8 cellular contexts compared by ENCODE assay signal in genomic region chr7:74480861-74481417, GRCh38. TPM values are rescaled to one million over a fixed set of nuclear protein-coding genes. Genes with fewer than 3 reads are reported as not detected.
DNase-seq lines count a peak whose midpoint lies in the region; ATAC-seq, FAIRE-seq and TF ChIP-seq lines count a peak whose summit lies in the region.

No MANE protein-coding gene starts in this region.

- peak overlapping the region; percentile 65 for H2AFZ ChIP-seq in keratinocyte (ENCODE audit: control insufficient read depth, low read length)

- H4K20me1 ChIP-seq in keratinocyte (ENCODE audit: control insufficient read depth, extremely low read depth, insufficient read depth, low read length): peaks cover 6% of the 10 kb centered on the region

- no peaks in the 10 kb centered on the region for H3K27me3 ChIP-seq in keratinocyte (ENCODE audit: control insufficient read depth, extremely low read depth, insufficient read depth, low read length)
- no peaks in the 10 kb centered on the region for H3K27me3 ChIP-seq in CD8-positive, alpha-beta memory T cell (ENCODE audit: insufficient read depth, low read length, poor library complexity, severe bottlenecking)

- peak overlapping the region; percentile 91 for H3K27ac ChIP-seq in keratinocyte (ENCODE audit: control insufficient read depth, insufficient read depth, low read length)
- no peak overlapping the region for H3K27ac ChIP-seq in CD8-positive, alpha-beta memory T cell (ENCODE audit: low read depth, low read length)

- peak overlapping the region; percentile 15 for H3K4me3 ChIP-seq in astrocyte of the spinal cord (ENCODE audit: low read depth, low read length)
- H3K4me3 ChIP-seq in keratinocyte (ENCODE audit: control insufficient read depth in 2 of 3, extremely low read depth in 1 of 3, insufficient read depth in 2 of 3, low read depth in 1 of 3, low read length in 3 of 3): peak overlapping the region; percentile 4 to 54 (median 5)
- no peak overlapping the region for H3K4me3 ChIP-seq in CD8-positive, alpha-beta memory T cell (ENCODE audit: low read length)

- POLR2A ChIA-PET in CD8-positive, alpha-beta memory T cell (lab: Charles Lee): no interaction called here

- in situ Hi-C loops in astrocyte of the spinal cord (cut with HindIII; ENCODE audit: low sequenced_read_pairs): no loop called here

- H3K36me3 ChIP-seq in keratinocyte (ENCODE audit: control insufficient read depth in 2 of 2, extremely low read depth in 1 of 2, insufficient read depth in 2 of 2, low read length in 2 of 2): no peaks in the 10 kb centered on the region
- H3K36me3 ChIP-seq in CD8-positive, alpha-beta memory T cell (ENCODE audit: insufficient read depth, low read length): no peaks in the 10 kb centered on the region

- CTCF ChIA-PET in CD8-positive, alpha-beta memory T cell (lab: Charles Lee): no interaction called here

- no peak for FAIRE-seq in keratinocyte (lab: Jason Lieb, UNC)

- no peaks in the 10 kb centered on the region for H3K9me3 Mint-ChIP-seq in stimulated activated naive B cell treated with anti-CD40 and anti-IgM and Interleukin-4, amounts not matched to agents 10 μg/mL and 1 μg/mL and 100 μg/mL, for 72 hours
- no peaks in the 10 kb centered on the region for H3K9me3 Mint-ChIP-seq in CD8-positive, alpha-beta memory T cell

- no peak overlapping the region for H3K27ac Mint-ChIP-seq in stimulated activated naive B cell treated with anti-CD40 and anti-IgM and Interleukin-4, amounts not matched to agents 10 μg/mL and 1 μg/mL and 100 μg/mL, for 72 hours
- H3K27ac Mint-ChIP-seq in CD8-positive, alpha-beta memory T cell: no peak overlapping the region

- TF ChIP-seq CTCF in astrocyte of the spinal cord (IDR thresholded peaks at IDR 0.05; ENCODE audit: low read depth, low read length) (no peak), keratinocyte (optimal IDR thresholded peaks at IDR 0.05 in 1 of 3, IDR thresholded peaks at IDR 0.05 in 1 of 3, conservative IDR thresholded peaks at IDR 0.05 in 1 of 3; ENCODE audit: extremely low read depth in 1 of 3, insufficient read depth in 2 of 3, low read length in 3 of 3) (no peak)

- H3K9me3 ChIP-seq in keratinocyte (ENCODE audit: control insufficient read depth, low read depth, low read length): no peaks in the 10 kb centered on the region
- no peaks in the 10 kb centered on the region for H3K9me3 ChIP-seq in CD8-positive, alpha-beta memory T cell (ENCODE audit: low read length)

- H3K27me3 Mint-ChIP-seq in stimulated activated naive B cell treated with anti-CD40 and anti-IgM and Interleukin-4, amounts not matched to agents 10 μg/mL and 1 μg/mL and 100 μg/mL, for 72 hours: peaks cover 15 to 29% of the 10 kb centered on the region in 2 donors
- H3K27me3 Mint-ChIP-seq in CD8-positive, alpha-beta memory T cell: peaks cover 10 to 17% of the 10 kb centered on the region in 2 donors

- peaks cover 6% of the 10 kb centered on the region for H3K9me1 ChIP-seq in keratinocyte (ENCODE audit: control insufficient read depth, extremely low read depth, insufficient read depth, low read length)

- peaks cover 16% of the 10 kb centered on the region for H3K79me2 ChIP-seq in keratinocyte (ENCODE audit: control insufficient read depth, insufficient read depth, low read length)

- peak; percentile 67 for DNase-seq in HCEC 1CT
- DNase-seq in astrocyte of the spinal cord (ENCODE audit: low read depth, low spot score): peak; percentile 64
- DNase-seq in keratinocyte (ENCODE audit: low read depth, low spot score): no peak
- DNase-seq in stimulated activated naive B cell treated with anti-CD40 and anti-IgM and Interleukin-4, amounts not matched to agents 10 μg/mL and 1 μg/mL and 100 μg/mL, for 72 hours: no peak
- no peak for DNase-seq in stimulated activated CD4-positive, alpha-beta T cell treated with anti-CD3 and anti-CD28 coated beads, Interleukin-1b, Interleukin-23, amount 100 ng/mL, for 48 hours
- no peak for DNase-seq in CD8-positive, alpha-beta memory T cell
- DNase-seq in SK-N-DZ (ENCODE audit: low spot score): no peak

- peak overlapping the region; percentile 87 for H3K9ac ChIP-seq in keratinocyte (ENCODE audit: control insufficient read depth, extremely low read depth, insufficient read depth, low read length)

- H3K4me1 Mint-ChIP-seq in stimulated activated naive B cell treated with anti-CD40 and anti-IgM and Interleukin-4, amounts not matched to agents 10 μg/mL and 1 μg/mL and 100 μg/mL, for 72 hours: peaks cover 17 to 38% of the 10 kb centered on the region in 2 donors
- no peaks in the 10 kb centered on the region for H3K4me1 Mint-ChIP-seq in CD8-positive, alpha-beta memory T cell

- dilution Hi-C loops in keratinocyte (cut with MboI; ENCODE audit: extremely low pct_ligation_motif_present, low sequenced_read_pairs): no loop called here

- H3K4me3 Mint-ChIP-seq in stimulated activated naive B cell treated with anti-CD40 and anti-IgM and Interleukin-4, amounts not matched to agents 10 μg/mL and 1 μg/mL and 100 μg/mL, for 72 hours: peak overlapping the region; percentile 21 to 65
- no peak overlapping the region for H3K4me3 Mint-ChIP-seq in CD8-positive, alpha-beta memory T cell

- peak overlapping the region; percentile 87 for H3K4me2 ChIP-seq in keratinocyte (ENCODE audit: control insufficient read depth, extremely low read depth, insufficient read depth, low read depth, low read length)

- H3K36me3 Mint-ChIP-seq in stimulated activated naive B cell treated with anti-CD40 and anti-IgM and Interleukin-4, amounts not matched to agents 10 μg/mL and 1 μg/mL and 100 μg/mL, for 72 hours: peaks cover 0 to 2% of the 10 kb centered on the region in 2 donors
- H3K36me3 Mint-ChIP-seq in CD8-positive, alpha-beta memory T cell: no peaks in the 10 kb centered on the region

- no peak for ATAC-seq in stimulated activated naive B cell treated with anti-CD40 and anti-IgM and Interleukin-4, amounts not matched to agents 10 μg/mL and 1 μg/mL and 100 μg/mL, for 72 hours (replicated peaks)
- ATAC-seq in HG03469 (IDR thresholded peaks at IDR 0.05; ENCODE audit: unreplicated experiment): no peak

- H3K4me1 ChIP-seq in keratinocyte (ENCODE audit: control insufficient read depth, extremely low read depth, insufficient read depth, low read length): peaks cover 66% of the 10 kb centered on the region
- no peaks in the 10 kb centered on the region for H3K4me1 ChIP-seq in CD8-positive, alpha-beta memory T cell (ENCODE audit: insufficient read depth, low read length)

RNA-seq across cellular contexts. Expression of gene GTF2IRD1, which starts 27.2 kb away (rescaled TPM):
- polyA plus RNA-seq in keratinocyte: 17.4 to 24.7 TPM (median 19.4 TPM) in 3 replicates
- 15.9 TPM for polyA plus RNA-seq in keratinocyte (2011; ENCODE audit: low read depth)
- 16.3 and 18.8 TPM in 2 replicates for polyA plus RNA-seq in keratinocyte (2011; cell fraction: cytosol; rRNA removed)
- polyA plus RNA-seq in keratinocyte (2011; cell fraction: nucleus; rRNA removed): 39.1 and 49.9 TPM in 2 replicates
- polyA plus RNA-seq in keratinocyte (2012; ENCODE audit: low replicate concordance): 24.8 and 58.6 TPM in 2 replicates
- polyA minus RNA-seq in keratinocyte: 10.3 to 28.8 TPM (median 15.3 TPM) in 3 replicates
- 22.8 TPM for polyA minus RNA-seq in keratinocyte (2011; cell fraction: cytosol; rRNA and poly(A)+ RNA removed)
- 20.5 and 28.0 TPM in 2 replicates for polyA minus RNA-seq in keratinocyte (2011; cell fraction: nucleus; rRNA and poly(A)+ RNA removed)
- total RNA-seq in CD8-positive, alpha-beta memory T cell: under 1 TPM; 0.42 to 0.88 TPM
- polyA plus RNA-seq in CD8-positive, alpha-beta memory T cell: not detected
- polyA plus RNA-seq in SK-N-DZ (2014; cell fraction: cytosol; rRNA removed): 22.3 and 24.3 TPM in 2 replicates
- polyA plus RNA-seq in SK-N-DZ (2014; cell fraction: nucleus; rRNA removed): 31.3 and 45.6 TPM in 2 replicates

Comparison
In these comparisons a context has a peak if more than half of its experiments do, and no peak if none do; other contexts are left out.
1. DNase-seq: peak in HCEC 1CT (single experiment) and astrocyte of the spinal cord (single experiment); none in keratinocyte (single experiment), stimulated activated naive B cell treated with anti-CD40 and anti-IgM and Interleukin-4, amounts not matched to agents 10 μg/mL and 1 μg/mL and 100 μg/mL, for 72 hours (single experiment), stimulated activated CD4-positive, alpha-beta T cell treated with anti-CD3 and anti-CD28 coated beads, Interleukin-1b, Interleukin-23, amount 100 ng/mL, for 48 hours (single experiment), CD8-positive, alpha-beta memory T cell (0 of 5) and SK-N-DZ (single experiment).
2. H3K4me3 Mint-ChIP-seq: peak in stimulated activated naive B cell treated with anti-CD40 and anti-IgM and Interleukin-4, amounts not matched to agents 10 μg/mL and 1 μg/mL and 100 μg/mL, for 72 hours (2 of 2); none in CD8-positive, alpha-beta memory T cell (0 of 7).
3. RNA of gene GTF2IRD1, which starts 27.2 kb away (polyA plus RNA-seq): 15.9 to 58.6 TPM in keratinocyte; not detected in CD8-positive, alpha-beta memory T cell (single experiment); every median in the first group is over 10 times any median in the second.